In genomic region chr5:54362434-54362833, GRCh38 we compare ENCODE assay signal across 23 cellular contexts. TPM values are rescaled to one million over a fixed set of nuclear protein-coding genes. Genes with fewer than 3 reads are reported as not detected.
A peak's percentile ranks its signal among the peaks of the same experiment; 100 is the strongest.
DNase-seq lines count a peak whose midpoint lies in the region; ATAC-seq and TF ChIP-seq lines count a peak whose summit lies in the region.
"Had no signal": no experiment of that assay in that cellular context is flagged by ENCODE, and none has a peak within 500 bp of the region (broad histone marks: within the 10 kb centered on the region; RNA-seq: fewer than 3 reads in every experiment).

No MANE protein-coding gene starts in this region.

- H2AFZ ChIP-seq in SK-N-SH (ENCODE audit: low read depth): no peak overlapping the region

- ATAC-seq in HG03135 (IDR thresholded peaks at IDR 0.05; ENCODE audit: unreplicated experiment) (no peak), GM18502 (IDR thresholded peaks at IDR 0.05; ENCODE audit: poor library complexity, unreplicated experiment) (no peak)

- POLR2A ChIA-PET in SK-N-SH (lab: Yijun Ruan, JAX): no interaction called here

- no peaks in the 10 kb centered on the region for H4K20me1 ChIP-seq in SK-N-SH (ENCODE audit: insufficient read depth)
- H4K20me1 ChIP-seq: BLaER1 had no signal

- peaks cover 30% of the 10 kb centered on the region for H3F3A ChIP-seq in SK-N-SH (replicated peaks; ENCODE audit: insufficient read depth)

- no peak for TF ChIP-seq CTCF in SK-N-SH (IDR thresholded peaks at IDR 0.05)
- TF ChIP-seq CTCF in fibroblast of mammary gland (conservative IDR thresholded peaks at IDR 0.05; ENCODE audit: control insufficient read depth, insufficient read depth, low read depth, low read length): no peak
- TF ChIP-seq CTCF in type B pancreatic cell (conservative IDR thresholded peaks at IDR 0.05): no peak

- H3K79me2 ChIP-seq in SK-N-SH (ENCODE audit: insufficient read depth): no peaks in the 10 kb centered on the region

- TF ChIP-seq RAD21 in SK-N-SH (IDR thresholded peaks at IDR 0.05; ENCODE audit: low read length): no peak

- CTCF ChIA-PET in SK-N-SH (lab: Yijun Ruan, JAX): no interaction called here

- WGBS in SK-N-SH (ENCODE audit: low lambda C conversion rate): 9% methylated on average over 2 of the region's 2 CpGs

- TF ChIP-seq EP300 in SK-N-SH (IDR thresholded peaks at IDR 0.05; ENCODE audit: borderline replicate concordance in 1 of 2, low read depth in 1 of 2, low read length in 1 of 2): peak in 1 of 2 experiments; percentile 39; a peak in 1 of 4 replicates

- peak overlapping the region; percentile 63 to 74; a peak in 3 of 4 replicates for H3K27ac ChIP-seq in SK-N-SH (ENCODE audit: low read depth in 2 of 2, low read length in 1 of 2)
- H3K27ac ChIP-seq: BLaER1, coronary artery, thyroid gland, WERI-Rb-1 had no signal

- H3K36me3 ChIP-seq in SK-N-SH (replicated peaks in 1 of 2; ENCODE audit: control insufficient read depth in 1 of 2, insufficient read depth in 2 of 2, low read length in 1 of 2): no peaks in the 10 kb centered on the region
- H3K36me3 ChIP-seq: BLaER1, thyroid gland, WERI-Rb-1 had no signal

- no peaks in the 10 kb centered on the region for H3K9me3 ChIP-seq in SK-N-SH
- H3K9me3 ChIP-seq: BLaER1, thyroid gland had no signal

- no peak overlapping the region for H3K4me3 Mint-ChIP-seq in type B pancreatic cell
- H3K4me3 Mint-ChIP-seq: brain; stimulated activated naive B cell treated with anti-CD40 and anti-IgM and Interleukin-4, amounts not matched to agents 10 μg/mL and 1 μg/mL and 100 μg/mL, for 72 hours had no signal

- no peaks in the 10 kb centered on the region for H3K36me3 Mint-ChIP-seq in type B pancreatic cell
- H3K36me3 Mint-ChIP-seq: brain; stimulated activated naive B cell treated with anti-CD40 and anti-IgM and Interleukin-4, amounts not matched to agents 10 μg/mL and 1 μg/mL and 100 μg/mL, for 72 hours had no signal

- H3K4me2 ChIP-seq in SK-N-SH: peak overlapping the region; percentile 25; the same call in 1 of the 2 replicates
- H3K4me2 ChIP-seq: BLaER1, smooth muscle cell had no signal

- no peak overlapping the region for H3K27ac Mint-ChIP-seq in type B pancreatic cell
- H3K27ac Mint-ChIP-seq: stimulated activated naive B cell treated with anti-CD40 and anti-IgM and Interleukin-4, amounts not matched to agents 10 μg/mL and 1 μg/mL and 100 μg/mL, for 72 hours had no signal

- no peaks in the 10 kb centered on the region for H3K27me3 ChIP-seq in SK-N-SH (ENCODE audit: insufficient read depth)
- H3K27me3 ChIP-seq: BLaER1, thyroid gland had no signal

- no peaks in the 10 kb centered on the region for H3K9me2 ChIP-seq in SK-N-SH

- H3K9ac ChIP-seq in SK-N-SH: no peak overlapping the region
- H3K9ac ChIP-seq: BLaER1 had no signal

- H3K4me3 ChIP-seq in SK-N-SH (ENCODE audit: low read depth in 2 of 2, low read length in 1 of 2) (no peak overlapping the region), fibroblast of mammary gland (ENCODE audit: control insufficient read depth, low read depth, low read length) (no peak overlapping the region), skeletal muscle cell (ENCODE audit: low read depth, low read length) (no peak overlapping the region)
- H3K4me3 ChIP-seq: BLaER1, coronary artery, smooth muscle cell, thyroid gland had no signal

- H3K9me3 Mint-ChIP-seq in type B pancreatic cell: peaks cover 5% of the 10 kb centered on the region
- H3K9me3 Mint-ChIP-seq: brain; stimulated activated naive B cell treated with anti-CD40 and anti-IgM and Interleukin-4, amounts not matched to agents 10 μg/mL and 1 μg/mL and 100 μg/mL, for 72 hours had no signal

- peaks cover 5 to 22% of the 10 kb centered on the region in 2 experiments for H3K4me1 ChIP-seq in SK-N-SH (ENCODE audit: control insufficient read depth in 1 of 2, insufficient read depth in 2 of 2, low read depth in 1 of 2, low read length in 1 of 2)
- H3K4me1 ChIP-seq: thyroid gland had no signal

- peaks cover 3% of the 10 kb centered on the region for H3K27me3 Mint-ChIP-seq in type B pancreatic cell

- DNase-seq in EL: peak; percentile 61
- DNase-seq in SK-N-SH: no peak
- DNase-seq in fibroblast of mammary gland (ENCODE audit: low read depth): peak; percentile 68
- DNase-seq in skeletal muscle cell (ENCODE audit: low read depth): peak; percentile 18
- DNase-seq in middle frontal gyrus (ENCODE audit: extremely low spot score, low spot score): no peak
- no peak for DNase-seq in type B pancreatic cell (ENCODE audit: extremely low spot score, unreplicated experiment)
- DNase-seq: activated CD8-positive, alpha-beta memory T cell treated with anti-CD3 and anti-CD28 coated beads, Interleukin-2, amount 50 U/mL, for 48 hours; activated effector memory CD4-positive, alpha-beta T cell treated with Interleukin-2 at 50 U/mL for 16 hours; Calu3; KBM-7; NCI-H1436 treated with DMSO at 0.1 percent for 48 hours; NCI-H524 treated with DMSO at 0.1 percent for 48 hours; stimulated activated CD4-positive, alpha-beta T cell treated with anti-CD3 and anti-CD28 coated beads, Interleukin-2, amount 100 ng/mL, for 48 hours; stimulated activated naive B cell treated with anti-CD40 and anti-IgM and Interleukin-4, amounts not matched to agents 10 μg/mL and 1 μg/mL and 100 μg/mL, for 72 hours; T-helper 2 cell; thyroid gland; WERI-Rb-1 had no signal

- H3K4me1 Mint-ChIP-seq in type B pancreatic cell (ENCODE audit: unreplicated experiment): no peaks in the 10 kb centered on the region

TF ChIP-seq in SK-N-SH, 30 proteins besides CTCF, POLR2A, EP300 and RAD21 (continues in another document):
- TF ChIP-seq RFX5 (IDR thresholded peaks at IDR 0.05; ENCODE audit: low read length) (no peak), RXRA (IDR thresholded peaks at IDR 0.05; ENCODE audit: borderline replicate concordance, low read depth) (peak; percentile 66; the same call in 1 of the 2 replicates), NRF1 (IDR thresholded peaks at IDR 0.05; ENCODE audit: low read depth, low read length) (no peak), FOXJ3 (CRISPR knock-in tag; IDR thresholded peaks at IDR 0.05) (no peak), GATA2 (CRISPR knock-in tag; IDR thresholded peaks at IDR 0.05) (no peak), IRF3 (IDR thresholded peaks at IDR 0.05; ENCODE audit: low read depth, low read length) (no peak), MAX (IDR thresholded peaks at IDR 0.05; ENCODE audit: low read depth) (no peak), USF2 (IDR thresholded peaks at IDR 0.05; ENCODE audit: borderline replicate concordance, low read depth, low read length) (no peak), SIN3A (IDR thresholded peaks at IDR 0.05; ENCODE audit: borderline replicate concordance, low read depth, low read length) (no peak), MXI1 (IDR thresholded peaks at IDR 0.05; ENCODE audit: low read depth, low read length) (no peak), GABPA (IDR thresholded peaks at IDR 0.05; ENCODE audit: low read depth) (no peak), POLR2AphosphoS5 (IDR thresholded peaks at IDR 0.05; ENCODE audit: low read depth, low read length) (no peak), TAF1 (IDR thresholded peaks at IDR 0.05; ENCODE audit: borderline replicate concordance, low read depth, low read length) (no peak), TCF12 (IDR thresholded peaks at IDR 0.05) (peak; percentile 84), PBX3 (IDR thresholded peaks at IDR 0.05) (peak; percentile 92), FOSL2 (IDR thresholded peaks at IDR 0.05; ENCODE audit: borderline replicate concordance, low read depth) (no peak), TEAD4 (IDR thresholded peaks at IDR 0.05; ENCODE audit: borderline replicate concordance, insufficient read depth) (no peak)

RNA-seq across cellular contexts. Expression of gene ARL15, which starts 52.1 kb away (rescaled TPM):
- polyA plus RNA-seq in SK-N-SH (2012; rRNA removed): 6.4 and 11.0 TPM in 2 replicates
- polyA plus RNA-seq in SK-N-SH (2012; cell fraction: cytosol; rRNA removed): 10.4 and 10.5 TPM in 2 replicates
- 6.2 and 10.4 TPM in 2 replicates for polyA plus RNA-seq in SK-N-SH (2012; cell fraction: nucleus; rRNA removed)
- 15.8 and 16.9 TPM in 2 replicates for total RNA-seq in type B pancreatic cell (ENCODE audit: low replicate concordance)

Comparison
In these comparisons a context has a peak if more than half of its experiments do, and no peak if none do; other contexts are left out.
1. DNase-seq: peak in EL (single experiment), fibroblast of mammary gland (single experiment) and skeletal muscle cell (single experiment); none in SK-N-SH (single experiment), middle frontal gyrus (single experiment) and type B pancreatic cell (single experiment).